ENCODE assay signal across 8 cellular contexts in genomic region chr16:57535680-57536305, GRCh38. TPM values are rescaled to one million over a fixed set of nuclear protein-coding genes. Genes with fewer than 3 reads are reported as not detected.
DNase-seq lines count a peak whose midpoint lies in the region; ATAC-seq and TF ChIP-seq lines count a peak whose summit lies in the region.

No MANE protein-coding gene starts in this region.

- H3K4me3 ChIP-seq in RWPE2 (ENCODE audit: severe bottlenecking) (peak overlapping the region; percentile 66), foreskin fibroblast (ENCODE audit: low read depth in 1 of 2, low read length in 2 of 2) (peak overlapping the region; percentile 90), neural progenitor cell (peak overlapping the region; percentile 86)

- H4K20me1 ChIP-seq in neural progenitor cell (ENCODE audit: low read depth) = no peaks in the 10 kb centered on the region

- no peaks in the 10 kb centered on the region for H3K9me3 Mint-ChIP-seq in neural progenitor cell
- no peaks in the 10 kb centered on the region for H3K9me3 Mint-ChIP-seq in stimulated activated naive CD8-positive, alpha-beta T cell treated with anti-CD3 and anti-CD28 coated beads, Interleukin-15, amount 100 ng/mL, for 72 hours

- H3K36me3 ChIP-seq in RWPE2 (ENCODE audit: low read depth) (no peaks in the 10 kb centered on the region), neural progenitor cell (no peaks in the 10 kb centered on the region)

- H3K4me2 ChIP-seq in neural progenitor cell = peak overlapping the region; percentile 94

- H3K27ac ChIP-seq in RWPE2 (ENCODE audit: poor library complexity, severe bottlenecking) (peak overlapping the region; percentile 60), neural progenitor cell (peak overlapping the region; percentile 94)

- peaks cover 9% of the 10 kb centered on the region for H3K79me2 ChIP-seq in neural progenitor cell (ENCODE audit: low read depth)

- H3F3A ChIP-seq in neural progenitor cell (ENCODE audit: low read depth) = peaks cover 20% of the 10 kb centered on the region

- H3K4me3 Mint-ChIP-seq in neural progenitor cell = peak overlapping the region; percentile 91
- peak overlapping the region; percentile 75 to 85 for H3K4me3 Mint-ChIP-seq in stimulated activated naive CD8-positive, alpha-beta T cell treated with anti-CD3 and anti-CD28 coated beads, Interleukin-15, amount 100 ng/mL, for 72 hours

- H3K27me3 Mint-ChIP-seq in neural progenitor cell (ENCODE audit: insufficient read depth, low read depth) = peaks cover 8% of the 10 kb centered on the region
- H3K27me3 Mint-ChIP-seq in stimulated activated naive CD8-positive, alpha-beta T cell treated with anti-CD3 and anti-CD28 coated beads, Interleukin-15, amount 100 ng/mL, for 72 hours = no peaks in the 10 kb centered on the region

- H2AFZ ChIP-seq in neural progenitor cell (replicated peaks) = peak overlapping the region; percentile 77

- peak; percentile 49 for ATAC-seq in GM21528 (IDR thresholded peaks at IDR 0.05; ENCODE audit: low FRiP score, unreplicated experiment)
- peak; percentile 97 for ATAC-seq in RWPE2 (ENCODE audit: low read depth)
- peak; percentile 79 for ATAC-seq in stimulated activated naive CD8-positive, alpha-beta T cell treated with anti-CD3 and anti-CD28 coated beads, Interleukin-15, amount 100 ng/mL, for 72 hours

- H3K27me3 ChIP-seq in RWPE2 (ENCODE audit: insufficient read depth, poor library complexity, severe bottlenecking) = no peaks in the 10 kb centered on the region
- H3K27me3 ChIP-seq in neural progenitor cell = peaks cover 3% of the 10 kb centered on the region

- H3K9me3 ChIP-seq in RWPE2 (ENCODE audit: severe bottlenecking) (no peaks in the 10 kb centered on the region), neural progenitor cell (ENCODE audit: low read depth) (no peaks in the 10 kb centered on the region)

- peak; percentile 86 for DNase-seq in DMS114 treated with DMSO at 0.1 percent for 48 hours (lab: John Stamatoyannopoulos, UW; ENCODE audit: unreplicated experiment)
- DNase-seq in HuH-7.5 (ENCODE audit: low spot score) = peak; percentile 98
- peak; percentile 93 for DNase-seq in RWPE2 (ENCODE audit: low spot score)
- peak; percentile 98 for DNase-seq in activated effector memory CD4-positive, alpha-beta T cell treated with anti-CD3 and anti-CD28 coated beads, Interleukin-2, amount 50 U/mL, for 16 hours
- DNase-seq in foreskin fibroblast = peak; percentile 90 to 98
- DNase-seq in neural progenitor cell (ENCODE audit: low spot score) = peak; percentile 97
- peak; percentile 91 to 96 for DNase-seq in stimulated activated naive CD8-positive, alpha-beta T cell treated with anti-CD3 and anti-CD28 coated beads, Interleukin-15, amount 100 ng/mL, for 72 hours

- TF ChIP-seq CTCF in RWPE2 (IDR thresholded peaks at IDR 0.05; ENCODE audit: poor library complexity, severe bottlenecking) (peak; percentile 11), foreskin fibroblast (IDR thresholded peaks at IDR 0.05; ENCODE audit: low read depth, low read length) (no peak), neural progenitor cell (IDR thresholded peaks at IDR 0.05) (peak; percentile 23)

- H3K4me1 ChIP-seq in RWPE2 (ENCODE audit: insufficient read depth, poor library complexity, severe bottlenecking) (no peaks in the 10 kb centered on the region), neural progenitor cell (peaks cover 18% of the 10 kb centered on the region)

- H3K9ac ChIP-seq in neural progenitor cell = peak overlapping the region; percentile 66

- peaks cover 45% of the 10 kb centered on the region for H3K4me1 Mint-ChIP-seq in neural progenitor cell
- peaks cover 88% of the 10 kb centered on the region for H3K4me1 Mint-ChIP-seq in stimulated activated naive CD8-positive, alpha-beta T cell treated with anti-CD3 and anti-CD28 coated beads, Interleukin-15, amount 100 ng/mL, for 72 hours

- no peaks in the 10 kb centered on the region for H3K36me3 Mint-ChIP-seq in neural progenitor cell

- H3K27ac Mint-ChIP-seq in neural progenitor cell = peak overlapping the region; percentile 59
- peak overlapping the region; percentile 87 to 92 for H3K27ac Mint-ChIP-seq in stimulated activated naive CD8-positive, alpha-beta T cell treated with anti-CD3 and anti-CD28 coated beads, Interleukin-15, amount 100 ng/mL, for 72 hours

RNA-seq across cellular contexts. Expression of gene CCDC102A, which starts 0.6 kb away (rescaled TPM):
- 3.9 and 12.8 TPM in 2 replicates for total RNA-seq in neural progenitor cell (ENCODE audit: low replicate concordance)

RNA-seq across cellular contexts. Expression of gene ADGRG5, which starts 6.7 kb away (rescaled TPM):
- 2.2 and 3.1 TPM in 2 replicates for total RNA-seq in neural progenitor cell (ENCODE audit: low replicate concordance)

RNA-seq across cellular contexts. Expression of gene DOK4, which starts 49.5 kb away (rescaled TPM):
- total RNA-seq in neural progenitor cell (ENCODE audit: low replicate concordance) = 10.5 and 27.4 TPM in 2 replicates

Comparison
In these comparisons a context has a peak if more than half of its experiments do, and no peak if none do; other contexts are left out.
1. Peak in every context shown above with its lines: DNase-seq, ATAC-seq, H3K4me3 ChIP-seq and H3K27ac ChIP-seq.